Comparison of ENCODE assay signal across 8 cellular contexts in the genomic region with DNA sequence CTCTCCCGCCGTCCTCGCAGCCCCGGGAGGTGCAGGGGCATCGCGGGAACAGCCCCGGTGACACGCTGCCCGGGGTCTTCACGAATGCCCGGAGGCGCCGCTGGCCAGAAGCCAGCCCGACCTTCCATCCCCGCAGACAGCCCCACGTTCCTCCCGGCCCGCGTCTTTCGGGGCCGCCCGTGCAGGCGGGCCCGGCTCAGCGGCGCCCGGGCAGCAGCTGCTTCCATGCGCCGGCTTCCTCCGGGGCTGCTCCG. TPM values are rescaled to one million over a fixed set of nuclear protein-coding genes. Genes with fewer than 3 reads are reported as not detected.
DNase-seq lines count a peak whose midpoint lies in the region; ATAC-seq, FAIRE-seq and TF ChIP-seq lines count a peak whose summit lies in the region.

No MANE protein-coding gene starts in this region.

- H3K9me3 ChIP-seq in body of pancreas (no peaks in the 10 kb centered on the region), lung (ENCODE audit: control insufficient read depth in 2 of 2, insufficient read depth in 1 of 2, low read length in 1 of 2) (no peaks in the 10 kb centered on the region)

- ATAC-seq in GM19351 (IDR thresholded peaks at IDR 0.05; ENCODE audit: unreplicated experiment) (peak; percentile 0), HG03196 (IDR thresholded peaks at IDR 0.05; ENCODE audit: unreplicated experiment) (peak; percentile 1), body of pancreas (peak; percentile 2), lung (ENCODE audit: insufficient read depth, low FRiP score) (no peak), HG02938 (IDR thresholded peaks at IDR 0.05; ENCODE audit: unreplicated experiment) (no peak)

- H3K27me3 ChIP-seq in body of pancreas (peaks cover 0 to 18% of the 10 kb centered on the region in 2 donors), lung (ENCODE audit: control insufficient read depth, insufficient read depth) (no peaks in the 10 kb centered on the region)

- TF ChIP-seq CTCF in body of pancreas (IDR thresholded peaks at IDR 0.05) (no peak), lung (IDR thresholded peaks at IDR 0.05; ENCODE audit: control extremely low read depth, extremely low read depth) (no peak)

- no peaks in the 10 kb centered on the region for H3K36me3 ChIP-seq in body of pancreas (replicated peaks in 1 of 2; ENCODE audit: insufficient read depth in 1 of 2, low read depth in 2 of 2)
- H3K36me3 ChIP-seq in lung (ENCODE audit: control insufficient read depth in 2 of 2, insufficient read depth in 2 of 2, low read length in 2 of 2): no peaks in the 10 kb centered on the region

- DNase-seq in body of pancreas: peak in 2 of 4 donors; percentile 49 to 61
- DNase-seq in lung (ENCODE audit: low spot score): no peak
- DNase-seq in GM12892 (ENCODE audit: insufficient read length): no peak
- no peak for DNase-seq in AML-193 (lab: John Stamatoyannopoulos, UW)
- DNase-seq in NCI-H1694 (lab: John Stamatoyannopoulos, UW): no peak

- peaks cover 54% of the 10 kb centered on the region for H3K4me1 ChIP-seq in body of pancreas
- H3K4me1 ChIP-seq in lung (ENCODE audit: control insufficient read depth in 2 of 2, insufficient read depth in 2 of 2, low read length in 2 of 2): peaks cover 10 to 22% of the 10 kb centered on the region in 2 donors

- intact Hi-C loops in body of pancreas (cut with DNase I): no loop called here

- H3K27ac ChIP-seq in body of pancreas: peak overlapping the region; percentile 88 to 98 (median 92)
- H3K27ac ChIP-seq in lung (ENCODE audit: low read depth in 1 of 2, low read length in 1 of 2): peak overlapping the region; percentile 91

- H3K4me3 ChIP-seq in body of pancreas (peak overlapping the region; percentile 2 to 24), lung (peak overlapping the region; percentile 28)

- FAIRE-seq in GM12892 (lab: Jason Lieb, UNC): no peak

- WGBS in body of pancreas, 2 donors: 1% methylated on average over 31 of the region's 31 CpGs; no CpG with 5 or more reads in 1 of the 2 donors
- 0% methylated on average over 28 to 31 of the region's 31 CpGs for WGBS in lung, 2 donors

- TF ChIP-seq POLR2A in body of pancreas (IDR thresholded peaks at IDR 0.05): no peak
- no peak for TF ChIP-seq POLR2A in GM12892 (IDR thresholded peaks at IDR 0.05; ENCODE audit: low read depth, low read length)

RNA-seq across cellular contexts. Expression of gene TEDC1, which starts 0.8 kb away (rescaled TPM):
- 10 to 100 TPM in 1 of 2 donors, 1 to 10 TPM in 1; 1.6 to 12.2 TPM for total RNA-seq in body of pancreas
- 10 to 100 TPM in 1 of 2 donors, 1 to 10 TPM in 1; 5.8 to 20.8 TPM for total RNA-seq in lung
- 10 to 100 TPM; 12.8 to 16.0 TPM for polyA plus RNA-seq in lung
- polyA plus RNA-seq in GM12892 (2012; ENCODE audit: missing spikeins): 2.0 TPM

RNA-seq across cellular contexts. Expression of gene CRIP1, which starts 3.6 kb away (rescaled TPM):
- total RNA-seq in body of pancreas: 1 to 10 TPM; 2.6 to 5.4 TPM
- 100 to 1,000 TPM in 1 of 2 donors, 10 to 100 TPM in 1; 72.8 to 422 TPM for total RNA-seq in lung
- polyA plus RNA-seq in lung: 100 to 1,000 TPM; 181 to 465 TPM
- 378 TPM for polyA plus RNA-seq in GM12892 (2012; ENCODE audit: missing spikeins)

RNA-seq across cellular contexts. Expression of gene CRIP2, which starts 15.6 kb away (rescaled TPM):
- 10 to 100 TPM; 65.9 to 96.6 TPM for total RNA-seq in body of pancreas
- total RNA-seq in lung: 100 to 1,000 TPM; 135 to 267 TPM
- polyA plus RNA-seq in lung: 100 to 1,000 TPM; 194 to 216 TPM
- polyA plus RNA-seq in GM12892 (2012; ENCODE audit: missing spikeins): not detected

RNA-seq across cellular contexts. Expression of gene TMEM121, which starts 36.1 kb away (rescaled TPM):
- total RNA-seq in body of pancreas: 10 to 100 TPM in 1 of 2 donors, 1 to 10 TPM in 1; 4.2 to 13.8 TPM
- total RNA-seq in lung: 1 to 10 TPM; 3.0 to 5.4 TPM
- 1 to 10 TPM; 1.1 to 2.6 TPM for polyA plus RNA-seq in lung
- polyA plus RNA-seq in GM12892 (2012; ENCODE audit: missing spikeins): not detected

Comparison
In these comparisons a context has a peak if more than half of its experiments do, and no peak if none do; other contexts are left out.
1. ATAC-seq: peak in GM19351 (single experiment), HG03196 (single experiment) and body of pancreas (single experiment); none in lung (single experiment) and HG02938 (single experiment).
2. RNA of gene CRIP1, which starts 3.6 kb away (total RNA-seq): 72.8 to 422 TPM in lung; 2.6 to 5.4 TPM in body of pancreas; every median in the first group is over 10 times any median in the second.